ENCODE assay signal across 35 cellular contexts in genomic region chr15:51909591-51909990, GRCh38.
"Had no signal": no experiment of that assay in that cellular context is flagged by ENCODE, and none has a peak within 500 bp of the region (broad histone marks: within the 10 kb centered on the region; RNA-seq: fewer than 3 reads in every experiment).

No MANE protein-coding gene starts in this region.

- FAIRE-seq: RCC 7860 had no signal

- H3K27ac Mint-ChIP-seq: activated B cell treated with CpG ODN at 0.5 μM for 24 hours; activated CD4-positive, alpha-beta memory T cell treated with anti-CD3 and anti-CD28 coated beads for 36 hours; activated naive CD4-positive, alpha-beta T cell treated with anti-CD3 and anti-CD28 coated beads, Interleukin-2, amount 10 ng/mL, durations not matched to agents 7 days and 5 days; activated naive CD8-positive, alpha-beta T cell; activated naive CD8-positive, alpha-beta T cell treated with anti-CD3 and anti-CD28 coated beads, Interleukin-2, amount 50 U/mL, for 24 hours; activated T-helper 1 cell treated with anti-CD3 and anti-CD28 coated beads, Interleukin-12 subunit alpha, Interleukin-12 subunit beta, Interleukin-2, Interleukin-4 antibody, amounts not matched to agents 30 ng/mL and 10 ng/mL and 1 ng/mL, durations not matched to agents 14 hours and 24 hours and 36 hours had no signal

- H3K4me3 Mint-ChIP-seq: activated B cell treated with CpG ODN at 0.5 μM for 24 hours; activated CD4-positive, alpha-beta memory T cell treated with anti-CD3 and anti-CD28 coated beads for 36 hours; activated naive CD4-positive, alpha-beta T cell treated with anti-CD3 and anti-CD28 coated beads, Interleukin-2, amount 10 ng/mL, durations not matched to agents 7 days and 5 days; activated naive CD8-positive, alpha-beta T cell; activated naive CD8-positive, alpha-beta T cell treated with anti-CD3 and anti-CD28 coated beads, Interleukin-2, amount 50 U/mL, for 24 hours; activated T-cell treated with anti-CD3 and anti-CD28 coated beads, Interleukin-2, amount 50 U/mL, for 4 hours; activated T-helper 1 cell treated with anti-CD3 and anti-CD28 coated beads, Interleukin-12 subunit alpha, Interleukin-12 subunit beta, Interleukin-2, Interleukin-4 antibody, amounts not matched to agents 30 ng/mL and 10 ng/mL and 1 ng/mL, durations not matched to agents 14 hours and 24 hours and 36 hours; central memory CD8-positive, alpha-beta T cell had no signal

- DNase-seq: activated B cell treated with CpG ODN at 0.5 μM for 24 hours; activated CD4-positive, alpha-beta memory T cell treated with anti-CD3 and anti-CD28 coated beads for 36 hours; activated CD4-positive, alpha-beta T cell treated with anti-CD3 and anti-CD28 coated beads for 4 hours; activated CD4-positive, alpha-beta T cell treated with anti-CD3 and anti-CD28 coated beads, Interleukin-2, amount 50 U/mL, for 1 hour; activated CD4-positive, CD25-positive, alpha-beta regulatory T cell treated with anti-CD3 and anti-CD28 coated beads, Interleukin-2, amount 50 U/mL, for 72 hours; activated CD8-positive, alpha-beta memory T cell treated with anti-CD3 and anti-CD28 coated beads, Interleukin-2, amount 50 U/mL, for 4 hours; activated gamma-delta T cell treated with Interleukin-2 at 50 U/mL for 16 hours; activated naive CD4-positive, alpha-beta T cell treated with anti-CD3 and anti-CD28 coated beads, Interleukin-2, amount 10 ng/mL, durations not matched to agents 7 days and 5 days; activated naive CD8-positive, alpha-beta T cell treated with anti-CD3 and anti-CD28 coated beads, Interleukin-2, amount 50 U/mL, for 24 hours; activated T-cell treated with anti-CD3 and anti-CD28 coated beads for 4 hours; activated T-cell treated with anti-CD3 and anti-CD28 coated beads, Interleukin-2, amount 50 U/mL, for 4 hours; amygdala; colonic mucosa; Kasumi-1; KG1; MG63; NCI-H1048; NCI-H1436 treated with DMSO at 0.1 percent for 48 hours; NCI-H1694 treated with DMSO at 0.1 percent for 48 hours; NCI-H2029; NCI-H2171; NCI-H510A; NCI-H748 treated with DMSO at 0.1 percent for 48 hours; NK-92 treated with Interleukin-12 subunit alpha and Interleukin-12 subunit beta, amount 100 ng/mL, for 24 hours; PC-9; SIG-M5; SW 1271; T-helper 1 cell; T-helper 2 cell; T-helper 9 cell had no signal

- H3K4me1 Mint-ChIP-seq: activated B cell treated with CpG ODN at 0.5 μM for 24 hours; activated naive CD4-positive, alpha-beta T cell treated with anti-CD3 and anti-CD28 coated beads, Interleukin-2, amount 10 ng/mL, durations not matched to agents 7 days and 5 days; activated naive CD8-positive, alpha-beta T cell treated with anti-CD3 and anti-CD28 coated beads, Interleukin-2, amount 50 U/mL, for 24 hours; central memory CD8-positive, alpha-beta T cell had no signal

- H3K36me3 Mint-ChIP-seq: activated naive CD8-positive, alpha-beta T cell had no signal

- H3K27me3 Mint-ChIP-seq: activated B cell treated with CpG ODN at 0.5 μM for 24 hours; activated CD4-positive, alpha-beta memory T cell treated with anti-CD3 and anti-CD28 coated beads for 36 hours; activated naive CD4-positive, alpha-beta T cell treated with anti-CD3 and anti-CD28 coated beads, Interleukin-2, amount 10 ng/mL, durations not matched to agents 7 days and 5 days; activated naive CD8-positive, alpha-beta T cell; activated naive CD8-positive, alpha-beta T cell treated with anti-CD3 and anti-CD28 coated beads, Interleukin-2, amount 50 U/mL, for 24 hours; central memory CD8-positive, alpha-beta T cell had no signal

- ATAC-seq: activated naive CD8-positive, alpha-beta T cell treated with anti-CD3 and anti-CD28 coated beads, Interleukin-2, amount 50 U/mL, for 24 hours; activated T-cell treated with anti-CD3 and anti-CD28 coated beads, Interleukin-2, amount 50 U/mL, for 4 hours; Right ventricle myocardium inferior had no signal

- H3K9me3 Mint-ChIP-seq: activated B cell treated with CpG ODN at 0.5 μM for 24 hours; activated CD4-positive, alpha-beta memory T cell treated with anti-CD3 and anti-CD28 coated beads for 36 hours; activated naive CD4-positive, alpha-beta T cell treated with anti-CD3 and anti-CD28 coated beads, Interleukin-2, amount 10 ng/mL, durations not matched to agents 7 days and 5 days; activated naive CD8-positive, alpha-beta T cell treated with anti-CD3 and anti-CD28 coated beads, Interleukin-2, amount 50 U/mL, for 24 hours; activated T-cell treated with anti-CD3 and anti-CD28 coated beads, Interleukin-2, amount 50 U/mL, for 4 hours; activated T-helper 1 cell treated with anti-CD3 and anti-CD28 coated beads, Interleukin-12 subunit alpha, Interleukin-12 subunit beta, Interleukin-2, Interleukin-4 antibody, amounts not matched to agents 30 ng/mL and 10 ng/mL and 1 ng/mL, durations not matched to agents 14 hours and 24 hours and 36 hours; central memory CD8-positive, alpha-beta T cell had no signal
